ENCODE assay signal across 11 cellular contexts in genomic region chr2:234425923-234426603, GRCh38.
DNase-seq lines count a peak whose midpoint lies in the region; ATAC-seq, FAIRE-seq and TF ChIP-seq lines count a peak whose summit lies in the region.
"Had no signal": no experiment of that assay in that cellular context is flagged by ENCODE, and none has a peak within 500 bp of the region (broad histone marks: within the 10 kb centered on the region; RNA-seq: fewer than 3 reads in every experiment).

No MANE protein-coding gene starts in this region.

- H3K36me3 ChIP-seq in lower lobe of right lung: no peaks in the 10 kb centered on the region

- H3K9me3 ChIP-seq in lower lobe of right lung: no peaks in the 10 kb centered on the region

- intact Hi-C loops in lower lobe of right lung (cut with DNase I): no loop called here

- peak; percentile 31 for DNase-seq in NCI-H748 (lab: John Stamatoyannopoulos, UW; ENCODE audit: unreplicated experiment)
- no peak for DNase-seq in NCI-H748 treated with DMSO at 0.1 percent for 48 hours (lab: John Stamatoyannopoulos, UW)
- DNase-seq in activated CD4-positive, alpha-beta T cell treated with anti-CD3 and anti-CD28 coated beads, Interleukin-2, amount 50 U/mL, for 48 hours: peak; percentile 38 to 57
- peak; percentile 55 for DNase-seq in lower lobe of right lung
- no peak for DNase-seq in NCI-H1048 (lab: John Stamatoyannopoulos, UW)
- no peak for DNase-seq in RCC 7860 (ENCODE audit: low spot score)
- DNase-seq in GM03348 (ENCODE audit: low spot score): no peak

- no peak overlapping the region for H3K4me3 ChIP-seq in lower lobe of right lung
- H3K4me3 ChIP-seq: lung had no signal

- no peaks in the 10 kb centered on the region for H3K27me3 ChIP-seq in lower lobe of right lung (ENCODE audit: low read depth)

- H3K27ac ChIP-seq in lower lobe of right lung: peak overlapping the region; percentile 74
- H3K27ac ChIP-seq: 22Rv1 had no signal

- H3K4me1 ChIP-seq in lower lobe of right lung: peaks cover 46% of the 10 kb centered on the region

- ATAC-seq in HG03442 (IDR thresholded peaks at IDR 0.05; ENCODE audit: unreplicated experiment) (peak; percentile 54), lower lobe of right lung (peak; percentile 58 to 72)

- no peak for FAIRE-seq in RCC 7860 (lab: Jason Lieb, UNC)
- FAIRE-seq: TTC549 had no signal

- TF ChIP-seq CTCF in lower lobe of right lung (IDR thresholded peaks at IDR 0.05): no peak

Comparison
In these comparisons a context has a peak if more than half of its experiments do, and no peak if none do; other contexts are left out.
1. DNase-seq: peak in NCI-H748 (single experiment), activated CD4-positive, alpha-beta T cell treated with anti-CD3 and anti-CD28 coated beads, Interleukin-2, amount 50 U/mL, for 48 hours (2 of 2) and lower lobe of right lung (single experiment); none in NCI-H748 treated with DMSO at 0.1 percent for 48 hours (single experiment), NCI-H1048 (single experiment), RCC 7860 (single experiment) and GM03348 (single experiment).